Comparison of ENCODE assay signal across 1 cellular context in the genomic region with DNA sequence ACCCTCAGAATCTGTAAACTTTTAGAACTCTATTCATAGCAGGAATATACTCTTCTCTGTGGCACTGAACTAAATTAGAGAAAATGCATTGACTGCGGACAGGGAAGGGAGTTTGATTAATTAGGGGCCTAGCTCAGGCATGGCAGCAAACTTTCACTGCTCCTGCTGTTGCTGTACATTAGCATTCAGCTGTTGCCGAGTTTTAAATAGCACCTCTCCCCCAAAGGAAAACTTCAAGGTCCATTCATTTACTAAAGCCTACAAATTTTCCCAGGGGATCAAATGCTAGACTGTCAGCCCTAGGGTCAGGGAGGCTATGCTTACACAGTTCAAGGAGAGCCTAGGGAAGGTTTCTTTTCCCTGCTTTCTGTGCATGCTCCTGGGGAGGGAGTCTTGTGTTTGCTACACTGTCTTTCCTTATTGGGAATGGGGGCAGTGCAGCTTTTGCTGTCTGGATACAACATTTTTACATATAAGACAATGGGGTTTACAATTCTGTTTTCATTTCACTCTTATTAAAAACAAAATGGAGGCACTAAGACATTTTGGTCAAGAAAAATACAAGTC.
TF ChIP-seq lines count a peak whose summit lies in the region.

No MANE protein-coding gene starts in this region.

TF ChIP-seq in K562, 482 proteins besides CTCF, POLR2A, EP300 and RAD21 (continued from another document):
- TF ChIP-seq E4F1 (CRISPR knock-in tag; IDR thresholded peaks at IDR 0.05; ENCODE audit: borderline replicate concordance) (no peak), TSC22D4 (tag; IDR thresholded peaks at IDR 0.05) (no peak)
